ENCODE assay signal across 8 cellular contexts in genomic region chr1:34985063-34985770, GRCh38. TPM values are rescaled to one million over a fixed set of nuclear protein-coding genes. Genes with fewer than 3 reads are reported as not detected.
DNase-seq lines count a peak whose midpoint lies in the region; ATAC-seq and TF ChIP-seq lines count a peak whose summit lies in the region.

Gene TMEM35B, minus strand, starts transcription at chr1:34985347. Its CDS starts 42 bp downstream, at chr1:34985305.

- peaks cover 17% of the 10 kb centered on the region for H3K4me1 Mint-ChIP-seq in nephron progenitor cell
- peaks cover 67% of the 10 kb centered on the region for H3K4me1 Mint-ChIP-seq in stimulated activated naive CD8-positive, alpha-beta T cell treated with anti-CD3 and anti-CD28 coated beads, Interleukin-15, Interleukin-2, amounts not matched to agents 100 ng/mL and 50 ng/mL, for 24 hours (ENCODE audit: low read depth)

- ATAC-seq in HG03432 (IDR thresholded peaks at IDR 0.05; ENCODE audit: unreplicated experiment) = peak; percentile 82

- no peaks in the 10 kb centered on the region for H3K36me3 ChIP-seq in Peyer's patch

- no peaks in the 10 kb centered on the region for H3K9me3 ChIP-seq in Peyer's patch

- peak within 1 kb of the TSS; percentile 85 to 93 (median 86) for H3K27ac ChIP-seq in Peyer's patch

- peaks cover 7% of the 10 kb centered on the region for H3K27me3 Mint-ChIP-seq in nephron progenitor cell (ENCODE audit: low read depth, poor library complexity)
- no peaks in the 10 kb centered on the region for H3K27me3 Mint-ChIP-seq in stimulated activated naive CD8-positive, alpha-beta T cell treated with anti-CD3 and anti-CD28 coated beads, Interleukin-15, Interleukin-2, amounts not matched to agents 100 ng/mL and 50 ng/mL, for 24 hours

- DNase-seq in C1 segment of cervical spinal cord (lab: John Stamatoyannopoulos, UW) (peak in 13 of 14 donors; percentile 3 to 63 (median 42)), Peyer's patch (peak; percentile 66 to 86 (median 83)), fibroblast of the aortic adventitia (ENCODE audit: low read depth) (peak; percentile 47), nephron progenitor cell (peak; percentile 63)
- DNase-seq in activated T-helper 9 cell treated with anti-CD3 and anti-CD28 coated beads, Interleukin-2, amount 50 U/mL, for 16 hours (ENCODE audit: low read depth) = peak; percentile 70

- H3K36me3 Mint-ChIP-seq in nephron progenitor cell (ENCODE audit: low read depth) = peaks cover 9% of the 10 kb centered on the region
- peaks cover 33% of the 10 kb centered on the region for H3K36me3 Mint-ChIP-seq in stimulated activated naive CD8-positive, alpha-beta T cell treated with anti-CD3 and anti-CD28 coated beads, Interleukin-15, Interleukin-2, amounts not matched to agents 100 ng/mL and 50 ng/mL, for 24 hours (ENCODE audit: low read depth)

- H3K4me3 ChIP-seq in Peyer's patch (peak within 1 kb of the TSS; percentile 70 to 97 (median 78)), fibroblast of the aortic adventitia (ENCODE audit: low read depth, low read length) (peak within 1 kb of the TSS; percentile 86)

- peak within 1 kb of the TSS; percentile 99 for H3K4me3 Mint-ChIP-seq in nephron progenitor cell
- H3K4me3 Mint-ChIP-seq in stimulated activated naive CD8-positive, alpha-beta T cell treated with anti-CD3 and anti-CD28 coated beads, Interleukin-15, Interleukin-2, amounts not matched to agents 100 ng/mL and 50 ng/mL, for 24 hours = peak within 1 kb of the TSS; percentile 98

- H3K9me3 Mint-ChIP-seq in nephron progenitor cell = no peaks in the 10 kb centered on the region
- no peaks in the 10 kb centered on the region for H3K9me3 Mint-ChIP-seq in stimulated activated naive CD8-positive, alpha-beta T cell treated with anti-CD3 and anti-CD28 coated beads, Interleukin-15, Interleukin-2, amounts not matched to agents 100 ng/mL and 50 ng/mL, for 24 hours

- H3K4me1 ChIP-seq in Peyer's patch = peaks cover 0 to 20% (median 10%) of the 10 kb centered on the region in 4 donors

- H3K27ac Mint-ChIP-seq in nephron progenitor cell = peak within 1 kb of the TSS; percentile 60
- peak within 1 kb of the TSS; percentile 97 for H3K27ac Mint-ChIP-seq in stimulated activated naive CD8-positive, alpha-beta T cell treated with anti-CD3 and anti-CD28 coated beads, Interleukin-15, Interleukin-2, amounts not matched to agents 100 ng/mL and 50 ng/mL, for 24 hours

- no peaks in the 10 kb centered on the region for H3K27me3 ChIP-seq in Peyer's patch

- TF ChIP-seq CTCF in Peyer's patch (IDR thresholded peaks at IDR 0.05) (peak in 3 of 6 experiments; percentile 16 to 26 (median 23)), fibroblast of the aortic adventitia (IDR thresholded peaks at IDR 0.05; ENCODE audit: insufficient read depth, low read length) (peak; percentile 28), nephron progenitor cell (IDR thresholded peaks at IDR 0.05) (no peak)

- TF ChIP-seq POLR2A in GM19193 (IDR thresholded peaks at IDR 0.05; ENCODE audit: extremely low read depth, insufficient read depth, insufficient read length) (peak; percentile 88), Peyer's patch (IDR thresholded peaks at IDR 0.05) (peak; percentile 58 to 65)

RNA-seq across cellular contexts. Expression of gene TMEM35B, which starts in this region (rescaled TPM):
- total RNA-seq in Peyer's patch (10 to 100 TPM in 3 of 4 donors, 1 to 10 TPM in 1; 7.4 to 22.8 (median 14.7) TPM), fibroblast of the aortic adventitia (ENCODE audit: low replicate concordance) (17.8 and 31.6 TPM in 2 replicates)

Comparison
In these comparisons a context has a peak if more than half of its experiments do, and no peak if none do; other contexts are left out.
1. Peak in every context shown above with its lines: DNase-seq, ATAC-seq, H3K4me3 ChIP-seq and H3K27ac ChIP-seq.